8 cellular contexts compared by ENCODE assay signal in genomic region chr6:10413850-10414765, GRCh38. TPM values are rescaled to one million over a fixed set of nuclear protein-coding genes. Genes with fewer than 3 reads are reported as not detected.
DNase-seq lines count a peak whose midpoint lies in the region; ATAC-seq, FAIRE-seq and TF ChIP-seq lines count a peak whose summit lies in the region.

No MANE protein-coding gene starts in this region.

- peak overlapping the region; percentile 83 for H3K27ac ChIP-seq in kidney (ENCODE audit: low read depth in 2 of 2, low read length in 2 of 2)

- H3K4me3 Mint-ChIP-seq in activated T-helper 1 cell treated with anti-CD3 and anti-CD28 coated beads, Interleukin-12 subunit alpha, Interleukin-12 subunit beta, Interleukin-2, Interleukin-4 antibody, amounts not matched to agents 30 ng/mL and 10 ng/mL and 1 ng/mL, durations not matched to agents 14 hours and 24 hours and 36 hours, result peak overlapping the region; percentile 77

- H3K9me3 Mint-ChIP-seq in activated T-helper 1 cell treated with anti-CD3 and anti-CD28 coated beads, Interleukin-12 subunit alpha, Interleukin-12 subunit beta, Interleukin-2, Interleukin-4 antibody, amounts not matched to agents 30 ng/mL and 10 ng/mL and 1 ng/mL, durations not matched to agents 14 hours and 24 hours and 36 hours, result peaks cover 27% of the 10 kb centered on the region

- H3K4me1 ChIP-seq in kidney (ENCODE audit: control insufficient read depth in 1 of 2, insufficient read depth in 1 of 2, low read depth in 1 of 2, low read length in 2 of 2), result peaks cover 0 to 17% of the 10 kb centered on the region in 2 donors

- DNase-seq in AG08395 (ENCODE audit: low spot score) (peak; percentile 33), GM12865 (ENCODE audit: low read depth) (no peak), kidney (no peak), C1 segment of cervical spinal cord (lab: John Stamatoyannopoulos, UW) (no peak), NCI-H774 (lab: John Stamatoyannopoulos, UW) (no peak), DMS53 treated with DMSO at 0.1 percent for 48 hours (lab: John Stamatoyannopoulos, UW; ENCODE audit: unreplicated experiment) (no peak)
- DNase-seq in activated T-helper 1 cell treated with anti-CD3 and anti-CD28 coated beads, Interleukin-12 subunit alpha, Interleukin-12 subunit beta, Interleukin-2, Interleukin-4 antibody, amounts not matched to agents 30 ng/mL and 10 ng/mL and 1 ng/mL, durations not matched to agents 14 hours and 24 hours and 36 hours (ENCODE audit: low spot score), result no peak

- intact Hi-C loops in activated T-helper 1 cell treated with anti-CD3 and anti-CD28 coated beads, Interleukin-12 subunit alpha, Interleukin-12 subunit beta, Interleukin-2, Interleukin-4 antibody, amounts not matched to agents 30 ng/mL and 10 ng/mL and 1 ng/mL, durations not matched to agents 14 hours and 24 hours and 36 hours (cut with micrococcal nuclease), result loop anchor here (1.0 to 2.0 kb wide), 2 partner anchors 19 to 29 kb away; no protein-coding TSS in a partner anchor
- intact Hi-C loops in kidney (cut with DNase I), result loop anchor here (10.0 kb wide), 1 partner anchor 379 kb away; no protein-coding TSS in a partner anchor

- peaks cover 90% of the 10 kb centered on the region for H3K27me3 Mint-ChIP-seq in activated T-helper 1 cell treated with anti-CD3 and anti-CD28 coated beads, Interleukin-12 subunit alpha, Interleukin-12 subunit beta, Interleukin-2, Interleukin-4 antibody, amounts not matched to agents 30 ng/mL and 10 ng/mL and 1 ng/mL, durations not matched to agents 14 hours and 24 hours and 36 hours (ENCODE audit: insufficient read depth)

- TF ChIP-seq CTCF in GM12865 (IDR thresholded peaks at IDR 0.05; ENCODE audit: insufficient read depth, low read depth, low read length, missing control alignments), result peak; percentile 0
- TF ChIP-seq CTCF in kidney (IDR thresholded peaks at IDR 0.05; ENCODE audit: borderline replicate concordance, extremely low read depth, insufficient read depth), result no peak

- peaks cover 13% of the 10 kb centered on the region for H3K36me3 Mint-ChIP-seq in activated T-helper 1 cell treated with anti-CD3 and anti-CD28 coated beads, Interleukin-12 subunit alpha, Interleukin-12 subunit beta, Interleukin-2, Interleukin-4 antibody, amounts not matched to agents 30 ng/mL and 10 ng/mL and 1 ng/mL, durations not matched to agents 14 hours and 24 hours and 36 hours (ENCODE audit: low read depth)

- peak overlapping the region; percentile 63 for H3K4me3 ChIP-seq in GM12865 (ENCODE audit: low read depth, low read length)
- peak overlapping the region; percentile 43 to 67 for H3K4me3 ChIP-seq in kidney (ENCODE audit: low read length in 2 of 2)

- peak overlapping the region; percentile 41 to 63 for H3K9ac ChIP-seq in kidney (ENCODE audit: low read length in 2 of 2)

- FAIRE-seq in kidney (lab: Jason Lieb, UNC), result no peak

- H3K4me1 Mint-ChIP-seq in activated T-helper 1 cell treated with anti-CD3 and anti-CD28 coated beads, Interleukin-12 subunit alpha, Interleukin-12 subunit beta, Interleukin-2, Interleukin-4 antibody, amounts not matched to agents 30 ng/mL and 10 ng/mL and 1 ng/mL, durations not matched to agents 14 hours and 24 hours and 36 hours (ENCODE audit: low read depth), result peaks cover 42% of the 10 kb centered on the region

- peaks cover 0 to 5% of the 10 kb centered on the region in 2 donors for H3K9me3 ChIP-seq in kidney (ENCODE audit: control insufficient read depth in 1 of 2, low read length in 2 of 2)

- H3K27ac Mint-ChIP-seq in activated T-helper 1 cell treated with anti-CD3 and anti-CD28 coated beads, Interleukin-12 subunit alpha, Interleukin-12 subunit beta, Interleukin-2, Interleukin-4 antibody, amounts not matched to agents 30 ng/mL and 10 ng/mL and 1 ng/mL, durations not matched to agents 14 hours and 24 hours and 36 hours, result peak overlapping the region; percentile 34

- H3K36me3 ChIP-seq in kidney (ENCODE audit: control insufficient read depth in 1 of 2, insufficient read depth in 2 of 2, low read length in 2 of 2), result no peaks in the 10 kb centered on the region

- no peak for ATAC-seq in HG03175 (IDR thresholded peaks at IDR 0.05; ENCODE audit: unreplicated experiment)

RNA-seq across cellular contexts. Expression of gene TFAP2A, which starts 0.8 kb away (rescaled TPM):
- total RNA-seq in activated T-helper 1 cell treated with anti-CD3 and anti-CD28 coated beads, Interleukin-12 subunit alpha, Interleukin-12 subunit beta, Interleukin-2, Interleukin-4 antibody, amounts not matched to agents 30 ng/mL and 10 ng/mL and 1 ng/mL, durations not matched to agents 14 hours and 24 hours and 36 hours, result not detected in 2 replicates
- total RNA-seq in kidney, result 16.2 TPM
- polyA plus RNA-seq in kidney (ENCODE audit: insufficient read depth, low read depth, low replicate concordance), result 10.1 TPM

Comparison
In these comparisons a context has a peak if more than half of its experiments do, and no peak if none do; other contexts are left out.
1. RNA of gene TFAP2A, which starts 0.8 kb away (total RNA-seq): 16.2 TPM in kidney (single experiment); not detected in activated T-helper 1 cell treated with anti-CD3 and anti-CD28 coated beads, Interleukin-12 subunit alpha, Interleukin-12 subunit beta, Interleukin-2, Interleukin-4 antibody, amounts not matched to agents 30 ng/mL and 10 ng/mL and 1 ng/mL, durations not matched to agents 14 hours and 24 hours and 36 hours; every median in the first group is over 10 times any median in the second.